12 cellular contexts compared by ENCODE assay signal in genomic region chr3:12938258-12938711, GRCh38.
DNase-seq lines count a peak whose midpoint lies in the region; ATAC-seq and TF ChIP-seq lines count a peak whose summit lies in the region.
"Had no signal": no experiment of that assay in that cellular context is flagged by ENCODE, and none has a peak within 500 bp of the region (broad histone marks: within the 10 kb centered on the region; RNA-seq: fewer than 3 reads in every experiment).

No MANE protein-coding gene starts in this region.

- H3K27me3 ChIP-seq in heart right ventricle (no peaks in the 10 kb centered on the region), psoas muscle (ENCODE audit: insufficient read depth in 3 of 3, low read length in 2 of 3) (no peaks in the 10 kb centered on the region), aorta (ENCODE audit: control insufficient read depth in 1 of 2, insufficient read depth in 2 of 2, low read length in 1 of 2) (no peaks in the 10 kb centered on the region), MM.1S (replicated peaks; ENCODE audit: insufficient read depth, low read length) (no peaks in the 10 kb centered on the region), endodermal cell (ENCODE audit: control insufficient read depth, insufficient read depth, low read length, poor library complexity, severe bottlenecking) (no peaks in the 10 kb centered on the region)
- H3K27me3 ChIP-seq: cardiac muscle cell had no signal

- H3K9me3 Mint-ChIP-seq in endodermal cell: no peaks in the 10 kb centered on the region
- H3K9me3 Mint-ChIP-seq: activated CD4-positive, alpha-beta memory T cell treated with anti-CD3 and anti-CD28 coated beads, Interleukin-2, amount 10 ng/mL, durations not matched to agents 7 days and 5 days had no signal

- intact Hi-C loops in Right ventricle myocardium inferior (cut with DNase I) (loop anchor here (2.0 kb wide), 1 partner anchor 29 kb away; no protein-coding TSS in a partner anchor), cardiac septum (cut with DNase I) (no loop called here), heart right ventricle (cut with DNase I) (loop anchor here in 1 of 10 donors (10.0 kb wide), 1 partner anchor 47 kb away; no protein-coding TSS in a partner anchor), psoas muscle (cut with DNase I) (no loop called here), aorta (cut with DNase I) (no loop called here)

- H3K79me2 ChIP-seq in MM.1S (ENCODE audit: low read length): peaks cover 50% of the 10 kb centered on the region

- H2AFZ ChIP-seq in MM.1S (ENCODE audit: low read length): no peak overlapping the region

- TF ChIP-seq CTCF in heart right ventricle (IDR thresholded peaks at IDR 0.05) (no peak), psoas muscle (IDR thresholded peaks at IDR 0.05) (no peak), MM.1S (IDR thresholded peaks at IDR 0.05; ENCODE audit: low read length) (no peak), endodermal cell (conservative IDR thresholded peaks at IDR 0.05) (no peak)

- no peak overlapping the region for H3K9ac ChIP-seq in MM.1S (ENCODE audit: low read length)
- H3K9ac ChIP-seq in endodermal cell (ENCODE audit: extremely low read depth, low read length, poor library complexity, severe bottlenecking): no peak overlapping the region

- no peaks in the 10 kb centered on the region for H3K4me1 Mint-ChIP-seq in endodermal cell
- H3K4me1 Mint-ChIP-seq: activated CD4-positive, alpha-beta memory T cell treated with anti-CD3 and anti-CD28 coated beads, Interleukin-2, amount 10 ng/mL, durations not matched to agents 7 days and 5 days had no signal

- 19 to 22% methylated on average over 10 of the region's 10 CpGs for WGBS in heart right ventricle, 2 donors
- WGBS in psoas muscle, 3 donors: 47 to 57% (median 48%) methylated on average over 10 of the region's 10 CpGs
- WGBS in aorta, 2 donors: 4 to 9% methylated on average over 10 of the region's 10 CpGs
- WGBS in endodermal cell (ENCODE audit: insufficient coverage in 1 of 2, insufficient read length in 1 of 2), 2 experiments: 94 to 100% methylated on average over 7 to 10 of the region's 10 CpGs

- H3K36me3 ChIP-seq in heart right ventricle: peaks cover 0 to 99% (median 25%) of the 10 kb centered on the region in 9 donors
- H3K36me3 ChIP-seq in psoas muscle (ENCODE audit: insufficient read depth in 1 of 2, low read depth in 1 of 2): peaks cover 0 to 40% of the 10 kb centered on the region in 2 donors
- no peaks in the 10 kb centered on the region for H3K36me3 ChIP-seq in aorta (ENCODE audit: control insufficient read depth in 1 of 2, insufficient read depth in 2 of 2, low read length in 1 of 2)
- no peaks in the 10 kb centered on the region for H3K36me3 ChIP-seq in MM.1S (replicated peaks; ENCODE audit: insufficient read depth, low read length)
- peaks cover 10% of the 10 kb centered on the region for H3K36me3 ChIP-seq in endodermal cell (ENCODE audit: control insufficient read depth, insufficient read depth, low read length)

- H3K27ac Mint-ChIP-seq in endodermal cell: no peak overlapping the region
- H3K27ac Mint-ChIP-seq: activated CD4-positive, alpha-beta memory T cell treated with anti-CD3 and anti-CD28 coated beads, Interleukin-2, amount 10 ng/mL, durations not matched to agents 7 days and 5 days had no signal

- 0 out of 2 replicates have a peak, but pooled peaks cover 8% of the 10 kb centered on the region for H4K20me1 ChIP-seq in MM.1S (ENCODE audit: insufficient read depth, low read length)

- H3K27ac ChIP-seq in heart right ventricle (peak overlapping the region; percentile 3 to 86 (median 78)), psoas muscle (peak overlapping the region; percentile 50), aorta (ENCODE audit: low read depth in 1 of 2, low read length in 2 of 2) (peak overlapping the region; percentile 0 to 65), MM.1S (ENCODE audit: low read length) (no peak overlapping the region), endodermal cell (ENCODE audit: low read depth, low read length) (no peak overlapping the region)
- H3K27ac ChIP-seq: cardiac muscle cell had no signal

- ATAC-seq in Right ventricle myocardium inferior (peak; percentile 60), heart right ventricle (peak in 7 of 8 donors; percentile 30 to 79 (median 70)), psoas muscle (peak in 1 of 4 donors; percentile 5), aorta (ENCODE audit: low FRiP score) (peak; percentile 79)

- peak overlapping the region in 1 of 10 donors; percentile 7 for H3K4me3 ChIP-seq in heart right ventricle
- H3K4me3 ChIP-seq in psoas muscle: no peak overlapping the region
- no peak overlapping the region for H3K4me3 ChIP-seq in aorta (ENCODE audit: low read length in 2 of 2)
- H3K4me3 ChIP-seq in MM.1S (ENCODE audit: low read length): no peak overlapping the region
- H3K4me3 ChIP-seq in endodermal cell (ENCODE audit: low read length): no peak overlapping the region
- H3K4me3 ChIP-seq: cardiac muscle cell had no signal

- H3K9me2 ChIP-seq in MM.1S (replicated peaks; ENCODE audit: insufficient read depth, low read length): no peaks in the 10 kb centered on the region

- DNase-seq in Right ventricle myocardium inferior (ENCODE audit: missing footprints): no peak
- no peak for DNase-seq in cardiac septum (ENCODE audit: low spot score)
- peak in 1 of 2 donors; percentile 82 for DNase-seq in heart right ventricle
- DNase-seq in psoas muscle: no peak
- peak in 1 of 2 donors; percentile 64 for DNase-seq in aorta
- no peak for DNase-seq in MM.1S
- DNase-seq in endodermal cell: no peak
- no peak for DNase-seq in NCI-H526 (lab: John Stamatoyannopoulos, UW)
- DNase-seq: activated CD4-positive, alpha-beta memory T cell treated with anti-CD3 and anti-CD28 coated beads, Interleukin-2, amount 10 ng/mL, durations not matched to agents 7 days and 5 days; NK-92 treated with Interleukin-12 subunit alpha and Interleukin-12 subunit beta, amount 100 ng/mL, for 24 hours; SHP77 treated with DMSO at 0.1 percent for 48 hours had no signal

- H3K4me3 Mint-ChIP-seq in endodermal cell: no peak overlapping the region
- H3K4me3 Mint-ChIP-seq: activated CD4-positive, alpha-beta memory T cell treated with anti-CD3 and anti-CD28 coated beads, Interleukin-2, amount 10 ng/mL, durations not matched to agents 7 days and 5 days had no signal

- H3K36me3 Mint-ChIP-seq in endodermal cell (ENCODE audit: low read depth): no peaks in the 10 kb centered on the region

- no peak overlapping the region for H3K4me2 ChIP-seq in MM.1S (ENCODE audit: low read depth, low read length)

- H3K4me1 ChIP-seq in heart right ventricle (peaks cover 50 to 100% (median 86%) of the 10 kb centered on the region in 9 donors), psoas muscle (peaks cover 53% of the 10 kb centered on the region), aorta (ENCODE audit: control insufficient read depth in 1 of 2, insufficient read depth in 2 of 2, low read length in 2 of 2) (no peaks in the 10 kb centered on the region), MM.1S (ENCODE audit: low read length) (no peaks in the 10 kb centered on the region), endodermal cell (ENCODE audit: control insufficient read depth, insufficient read depth, low read length) (no peaks in the 10 kb centered on the region)

- no peaks in the 10 kb centered on the region for H3K9me3 ChIP-seq in heart right ventricle
- no peaks in the 10 kb centered on the region for H3K9me3 ChIP-seq in psoas muscle
- no peaks in the 10 kb centered on the region for H3K9me3 ChIP-seq in aorta (ENCODE audit: control insufficient read depth, low read length)
- no peaks in the 10 kb centered on the region for H3K9me3 ChIP-seq in MM.1S (replicated peaks; ENCODE audit: insufficient read depth, low read length)
- no peaks in the 10 kb centered on the region for H3K9me3 ChIP-seq in endodermal cell (ENCODE audit: control insufficient read depth, low read length)

- H3F3A ChIP-seq in MM.1S (ENCODE audit: insufficient read depth, low read length): no peaks in the 10 kb centered on the region

- H3K27me3 Mint-ChIP-seq in endodermal cell (ENCODE audit: insufficient read depth): no peaks in the 10 kb centered on the region
- H3K27me3 Mint-ChIP-seq: activated CD4-positive, alpha-beta memory T cell treated with anti-CD3 and anti-CD28 coated beads, Interleukin-2, amount 10 ng/mL, durations not matched to agents 7 days and 5 days had no signal

Comparison
In these comparisons a context has a peak if more than half of its experiments do, and no peak if none do; other contexts are left out.
1. H3K27ac ChIP-seq: peak in heart right ventricle (10 of 10), psoas muscle (single experiment) and aorta (2 of 2); none in MM.1S (single experiment) and endodermal cell (single experiment).